ENCODE assay signal across 18 cellular contexts in genomic region chr20:19284400-19285178, GRCh38.
DNase-seq lines count a peak whose midpoint lies in the region; ATAC-seq and TF ChIP-seq lines count a peak whose summit lies in the region.
"Had no signal": no experiment of that assay in that cellular context is flagged by ENCODE, and none has a peak within 500 bp of the region (broad histone marks: within the 10 kb centered on the region; RNA-seq: fewer than 3 reads in every experiment).

No MANE protein-coding gene starts in this region.

- no peak overlapping the region for H3K4me3 Mint-ChIP-seq in osteocyte (ENCODE audit: unreplicated experiment)
- H3K4me3 Mint-ChIP-seq: activated B cell treated with CpG ODN at 0.5 μM for 24 hours had no signal

- no peak overlapping the region for H3K4me2 ChIP-seq in mammary epithelial cell (ENCODE audit: insufficient read depth, low read depth, low read length)
- H3K4me2 ChIP-seq: BLaER1 had no signal

- H3K27ac ChIP-seq in right atrium auricular region (no peak overlapping the region), uterus (peak overlapping the region; percentile 73 to 79), mammary epithelial cell (ENCODE audit: insufficient read depth, low read depth, low read length) (no peak overlapping the region)
- H3K27ac ChIP-seq: adrenal gland, BLaER1 had no signal

- dilution Hi-C loops in mammary epithelial cell (cut with HindIII; ENCODE audit: low sequenced_read_pairs) = no loop called here

- no peak overlapping the region for H2AFZ ChIP-seq in mammary epithelial cell (ENCODE audit: low read depth, low read length)

- no peak overlapping the region for H3K9ac ChIP-seq in mammary epithelial cell (ENCODE audit: insufficient read depth, low read length)
- H3K9ac ChIP-seq: BLaER1 had no signal

- no peak overlapping the region for H3K27ac Mint-ChIP-seq in osteocyte (ENCODE audit: unreplicated experiment)
- H3K27ac Mint-ChIP-seq: activated B cell treated with CpG ODN at 0.5 μM for 24 hours had no signal

- ATAC-seq in esophagus mucosa = peak; percentile 45

- 48% methylated on average over 3 of the region's 3 CpGs for WGBS in mammary epithelial cell (ENCODE audit: low coverage, missing lambda C conversion rate)

- H3K36me3 Mint-ChIP-seq in osteocyte (ENCODE audit: unreplicated experiment) = no peaks in the 10 kb centered on the region

- H3K27me3 Mint-ChIP-seq in osteocyte (ENCODE audit: unreplicated experiment) = no peaks in the 10 kb centered on the region

- H3K79me2 ChIP-seq in mammary epithelial cell (ENCODE audit: insufficient read depth, low read length) = no peaks in the 10 kb centered on the region

- H3K4me3 ChIP-seq in right atrium auricular region = no peak overlapping the region
- no peak overlapping the region for H3K4me3 ChIP-seq in uterus
- no peak overlapping the region for H3K4me3 ChIP-seq in mammary epithelial cell (replicated peaks in 1 of 3; ENCODE audit: insufficient read depth in 1 of 3, low read depth in 2 of 3, low read length in 3 of 3)
- H3K4me3 ChIP-seq: adrenal gland, BLaER1, coronary artery had no signal

- H3K9me3 ChIP-seq in right atrium auricular region (no peaks in the 10 kb centered on the region), uterus (no peaks in the 10 kb centered on the region), mammary epithelial cell (replicated peaks; ENCODE audit: insufficient read depth, low read length) (peaks cover 2% of the 10 kb centered on the region)
- H3K9me3 ChIP-seq: adrenal gland, BLaER1 had no signal

- H3K27me3 ChIP-seq in right atrium auricular region (no peaks in the 10 kb centered on the region), uterus (no peaks in the 10 kb centered on the region), mammary epithelial cell (ENCODE audit: insufficient read depth, low read length) (no peaks in the 10 kb centered on the region)
- H3K27me3 ChIP-seq: adrenal gland, BLaER1 had no signal

- no peaks in the 10 kb centered on the region for H4K20me1 ChIP-seq in mammary epithelial cell (ENCODE audit: insufficient read depth, low read length)
- H4K20me1 ChIP-seq: BLaER1 had no signal

- H3K9me3 Mint-ChIP-seq in osteocyte (ENCODE audit: unreplicated experiment) = no peaks in the 10 kb centered on the region
- H3K9me3 Mint-ChIP-seq: activated B cell treated with CpG ODN at 0.5 μM for 24 hours had no signal

- no peak for TF ChIP-seq POLR2A in uterus (IDR thresholded peaks at IDR 0.05)

- in situ Hi-C loops in mammary epithelial cell (cut with MboI; ENCODE audit: low sequenced_read_pairs in 2 of 2) = no loop called here

- intact Hi-C loops in cardiac septum (cut with DNase I) (no loop called here), uterus (cut with DNase I; ENCODE audit: low total_unique reads) (no loop called here), mammary epithelial cell (cut with micrococcal nuclease) (no loop called here)

- no peak for TF ChIP-seq CTCF in right atrium auricular region (IDR thresholded peaks at IDR 0.05)
- no peak for TF ChIP-seq CTCF in osteocyte (IDR thresholded peaks at IDR 0.05)
- TF ChIP-seq CTCF in uterus (IDR thresholded peaks at IDR 0.05) = no peak
- TF ChIP-seq CTCF in mammary epithelial cell (conservative IDR thresholded peaks at IDR 0.05 in 1 of 2, IDR thresholded peaks at IDR 0.05 in 1 of 2; ENCODE audit: extremely low read depth in 1 of 2, insufficient read depth in 1 of 2, low read depth in 1 of 2, low read length in 2 of 2) = no peak

- CTCF ChIA-PET in mammary epithelial cell (lab: Charles Lee; ENCODE audit: low non-redundant PET) = no interaction called here

- H3K4me1 ChIP-seq in right atrium auricular region = no peaks in the 10 kb centered on the region
- peaks cover 0 to 12% of the 10 kb centered on the region in 2 donors for H3K4me1 ChIP-seq in uterus
- H3K4me1 ChIP-seq in mammary epithelial cell (ENCODE audit: insufficient read depth, low read length) = no peaks in the 10 kb centered on the region
- H3K4me1 ChIP-seq: BLaER1 had no signal

- H3K36me3 ChIP-seq in right atrium auricular region (no peaks in the 10 kb centered on the region), uterus (no peaks in the 10 kb centered on the region), mammary epithelial cell (ENCODE audit: insufficient read depth, low read length) (no peaks in the 10 kb centered on the region)
- H3K36me3 ChIP-seq: adrenal gland, BLaER1 had no signal

- BruUV-seq in mammary epithelial cell (replicated peaks; lab: Mats Ljungman, UMichigan) = no TSS peak

- no peaks in the 10 kb centered on the region for H3K4me1 Mint-ChIP-seq in osteocyte (ENCODE audit: unreplicated experiment)
- H3K4me1 Mint-ChIP-seq: activated B cell treated with CpG ODN at 0.5 μM for 24 hours had no signal

- DNase-seq in right atrium auricular region (ENCODE audit: low spot score) (peak; percentile 52), cardiac septum (ENCODE audit: low spot score) (no peak), osteocyte (ENCODE audit: extremely low spot score, unreplicated experiment) (peak; percentile 8), uterus (peak; percentile 24 to 37), NCI-H146 treated with DMSO at 0.1 percent for 48 hours (lab: John Stamatoyannopoulos, UW; ENCODE audit: unreplicated experiment) (no peak), mammary epithelial cell (no peak), AML-193 (lab: John Stamatoyannopoulos, UW) (no peak)
- DNase-seq: activated B cell treated with CpG ODN at 0.5 μM for 24 hours; activated CD4-positive, alpha-beta T cell treated with anti-CD3 and anti-CD28 coated beads, Interleukin-2, amount 50 U/mL, for 48 hours; activated effector memory CD4-positive, alpha-beta T cell treated with Interleukin-2 at 50 U/mL for 16 hours; adrenal gland; NCI-H1105; NCI-H2029 treated with DMSO at 0.1 percent for 48 hours; NCI-H446 treated with DMSO at 0.1 percent for 48 hours; stimulated activated CD4-positive, alpha-beta T cell treated with anti-CD3 and anti-CD28 coated beads, Interleukin-12 subunit alpha, Interleukin-12 subunit beta, amount 100 ng/mL, for 4 hours had no signal

Comparison
In these comparisons a context has a peak if more than half of its experiments do, and no peak if none do; other contexts are left out.
1. DNase-seq: peak in right atrium auricular region (single experiment), osteocyte (single experiment) and uterus (2 of 2); none in cardiac septum (single experiment), NCI-H146 treated with DMSO at 0.1 percent for 48 hours (single experiment), mammary epithelial cell (single experiment) and AML-193 (0 of 2).
2. H3K27ac ChIP-seq: peak in uterus (2 of 2); none in right atrium auricular region (0 of 2) and mammary epithelial cell (single experiment).